In genomic region chr3:147688868-147689267, GRCh38 we compare ENCODE assay signal across 34 cellular contexts.
"Had no signal": no experiment of that assay in that cellular context is flagged by ENCODE, and none has a peak within 500 bp of the region (broad histone marks: within the 10 kb centered on the region; RNA-seq: fewer than 3 reads in every experiment).

No MANE protein-coding gene starts in this region.

- H3K27ac ChIP-seq: adrenal gland, ascending aorta, cardiac muscle cell, coronary artery, dorsolateral prefrontal cortex, gastrocnemius medialis, ovary, right lobe of liver, testis, transverse colon, WERI-Rb-1 had no signal

- H3K27me3 Mint-ChIP-seq: activated CD4-positive, alpha-beta memory T cell treated with anti-CD3 and anti-CD28 coated beads, Interleukin-2, amount 10 ng/mL, durations not matched to agents 7 days and 5 days; activated CD4-positive, alpha-beta T cell treated with anti-CD3 and anti-CD28 coated beads, Interleukin-2, amount 10 ng/mL, durations not matched to agents 7 days and 5 days; activated CD8-positive, alpha-beta memory T cell treated with anti-CD3 and anti-CD28 coated beads, Interleukin-2, amount 10 ng/mL, durations not matched to agents 7 days and 5 days; activated naive CD8-positive, alpha-beta T cell; naive thymus-derived CD4-positive, alpha-beta T cell; progenitor cell of endocrine pancreas had no signal

- H3K9me3 Mint-ChIP-seq: activated CD4-positive, alpha-beta memory T cell treated with anti-CD3 and anti-CD28 coated beads, Interleukin-2, amount 10 ng/mL, durations not matched to agents 7 days and 5 days; T-helper 1 cell treated with Interleukin-12 subunit alpha and Interleukin-12 subunit beta and Interleukin-4 antibody, amounts not matched to agents 30 μg/mL and 1 μg/mL, for 36 hours had no signal

- H3K4me1 ChIP-seq: adrenal gland, ascending aorta, gastrocnemius medialis, right lobe of liver, testis, transverse colon had no signal

- H3K27ac Mint-ChIP-seq: activated CD4-positive, alpha-beta memory T cell treated with anti-CD3 and anti-CD28 coated beads, Interleukin-2, amount 10 ng/mL, durations not matched to agents 7 days and 5 days; activated CD4-positive, alpha-beta T cell treated with anti-CD3 and anti-CD28 coated beads, Interleukin-2, amount 10 ng/mL, durations not matched to agents 7 days and 5 days; activated CD8-positive, alpha-beta memory T cell treated with anti-CD3 and anti-CD28 coated beads, Interleukin-2, amount 10 ng/mL, durations not matched to agents 7 days and 5 days; activated naive CD8-positive, alpha-beta T cell; brain; immature natural killer cell; naive thymus-derived CD4-positive, alpha-beta T cell; progenitor cell of endocrine pancreas; T-helper 1 cell treated with Interleukin-12 subunit alpha and Interleukin-12 subunit beta and Interleukin-4 antibody, amounts not matched to agents 30 μg/mL and 1 μg/mL, for 36 hours had no signal

- H3K36me3 Mint-ChIP-seq: activated CD8-positive, alpha-beta memory T cell treated with anti-CD3 and anti-CD28 coated beads, Interleukin-2, amount 10 ng/mL, durations not matched to agents 7 days and 5 days; activated naive CD8-positive, alpha-beta T cell; brain; immature natural killer cell had no signal

- FAIRE-seq: kidney had no signal

- ATAC-seq: activated CD8-positive, alpha-beta memory T cell treated with anti-CD3 and anti-CD28 coated beads, Interleukin-2, amount 10 ng/mL, durations not matched to agents 7 days and 5 days; gastrocnemius medialis; naive thymus-derived CD4-positive, alpha-beta T cell; right lobe of liver had no signal

- DNase-seq: activated CD4-positive, alpha-beta memory T cell treated with anti-CD3 and anti-CD28 coated beads, Interleukin-2, amount 10 ng/mL, durations not matched to agents 7 days and 5 days; activated CD4-positive, alpha-beta T cell treated with anti-CD3 and anti-CD28 coated beads for 1 hour; activated CD4-positive, alpha-beta T cell treated with anti-CD3 and anti-CD28 coated beads, Interleukin-2, amount 10 ng/mL, durations not matched to agents 7 days and 5 days; activated CD8-positive, alpha-beta memory T cell treated with anti-CD3 and anti-CD28 coated beads, Interleukin-2, amount 10 ng/mL, durations not matched to agents 7 days and 5 days; activated effector memory CD4-positive, alpha-beta T cell treated with Interleukin-2 at 50 U/mL for 16 hours; activated naive CD4-positive, alpha-beta T cell treated with Interleukin-2 at 50 U/mL for 16 hours; activated T-cell treated with anti-CD3 and anti-CD28 coated beads, Interleukin-2, amount 50 U/mL, for 48 hours; adrenal gland; cerebellar nuclear complex; dorsolateral prefrontal cortex; effector memory CD4-positive, alpha-beta T cell; erythroblast; gastrocnemius medialis; glutamatergic neuron; hippocampal formation; immature natural killer cell; kidney; midbrain; naive thymus-derived CD4-positive, alpha-beta T cell; ovary; right lobe of liver; stimulated activated CD4-positive, alpha-beta T cell treated with anti-CD3 and anti-CD28 coated beads, Interleukin-2, amount 100 ng/mL, for 48 hours; stimulated activated naive CD4-positive, alpha-beta T cell treated with Interleukin-2 at 50 U/mL for 16 hours; T1000; testis; transverse colon; WERI-Rb-1 had no signal

- H3K4me3 Mint-ChIP-seq: activated CD4-positive, alpha-beta memory T cell treated with anti-CD3 and anti-CD28 coated beads, Interleukin-2, amount 10 ng/mL, durations not matched to agents 7 days and 5 days; activated CD4-positive, alpha-beta T cell treated with anti-CD3 and anti-CD28 coated beads, Interleukin-2, amount 10 ng/mL, durations not matched to agents 7 days and 5 days; activated CD8-positive, alpha-beta memory T cell treated with anti-CD3 and anti-CD28 coated beads, Interleukin-2, amount 10 ng/mL, durations not matched to agents 7 days and 5 days; activated naive CD8-positive, alpha-beta T cell; brain; immature natural killer cell; naive thymus-derived CD4-positive, alpha-beta T cell; T-helper 1 cell treated with Interleukin-12 subunit alpha and Interleukin-12 subunit beta and Interleukin-4 antibody, amounts not matched to agents 30 μg/mL and 1 μg/mL, for 36 hours had no signal

- H3K9me3 ChIP-seq: adrenal gland, ascending aorta, gastrocnemius medialis, ovary, right lobe of liver, testis, transverse colon had no signal

- H3K27me3 ChIP-seq: adrenal gland, ascending aorta, cardiac muscle cell, gastrocnemius medialis, ovary, right lobe of liver, testis, transverse colon had no signal

- H3K4me1 Mint-ChIP-seq: activated CD4-positive, alpha-beta memory T cell treated with anti-CD3 and anti-CD28 coated beads, Interleukin-2, amount 10 ng/mL, durations not matched to agents 7 days and 5 days; activated CD4-positive, alpha-beta T cell treated with anti-CD3 and anti-CD28 coated beads, Interleukin-2, amount 10 ng/mL, durations not matched to agents 7 days and 5 days; activated CD8-positive, alpha-beta memory T cell treated with anti-CD3 and anti-CD28 coated beads, Interleukin-2, amount 10 ng/mL, durations not matched to agents 7 days and 5 days; immature natural killer cell; naive thymus-derived CD4-positive, alpha-beta T cell had no signal
